22 cellular contexts compared by ENCODE assay signal in genomic region chr3:47636921-47637320, GRCh38.
"Had no signal": no experiment of that assay in that cellular context is flagged by ENCODE, and none has a peak within 500 bp of the region (broad histone marks: within the 10 kb centered on the region; RNA-seq: fewer than 3 reads in every experiment).

No MANE protein-coding gene starts in this region.

- H3K4me3 ChIP-seq: K562, SJCRH30 had no signal

- H3K4me2 ChIP-seq: KMS-11 had no signal

- H3K9me3 Mint-ChIP-seq: IgD-negative memory B cell had no signal

- H3K9ac ChIP-seq: KMS-11 had no signal

- ATAC-seq: K562, Panc1, PC-3 had no signal

- H3K9me3 ChIP-seq: SJCRH30 had no signal

- DNase-seq: Kasumi-1; MM.1S; NCI-H1092 treated with DMSO at 0.1 percent for 48 hours; NCI-H1417; NCI-H1436 treated with DMSO at 0.1 percent for 48 hours; NCI-H1694; NCI-H187 treated with DMSO at 0.1 percent for 48 hours; NCI-H2029 treated with DMSO at 0.1 percent for 48 hours; NCI-H2171 treated with DMSO at 0.1 percent for 48 hours; NCI-H524; NCI-H526 treated with DMSO at 0.1 percent for 48 hours; NCI-H774; NK-92 treated with Interleukin-12 subunit alpha and Interleukin-12 subunit beta, amount 100 ng/mL, for 24 hours; PC-3; SHP77; SJCRH30 had no signal

- H3K27ac ChIP-seq: HL-60, KMS-11, RWPE1, SJCRH30 had no signal

- H3K4me1 ChIP-seq: SJCRH30 had no signal

- H3K4me3 Mint-ChIP-seq: IgD-negative memory B cell had no signal

- H3K27me3 ChIP-seq: SJCRH30 had no signal
